13 cellular contexts compared by ENCODE assay signal in genomic region chr18:49784427-49785185, GRCh38. TPM values are rescaled to one million over a fixed set of nuclear protein-coding genes. Genes with fewer than 3 reads are reported as not detected.
DNase-seq lines count a peak whose midpoint lies in the region; ATAC-seq and TF ChIP-seq lines count a peak whose summit lies in the region.
"Had no signal": no experiment of that assay in that cellular context is flagged by ENCODE, and none has a peak within 500 bp of the region (broad histone marks: within the 10 kb centered on the region; RNA-seq: fewer than 3 reads in every experiment).

No MANE protein-coding gene starts in this region.

- H3K36me3 ChIP-seq in KMS-11 (ENCODE audit: insufficient read depth), result no peaks in the 10 kb centered on the region

- H2AFZ ChIP-seq in KMS-11 (ENCODE audit: low read depth), result no peak overlapping the region

- H3K4me1 Mint-ChIP-seq in central memory CD8-positive, alpha-beta T cell, result peaks cover 57% of the 10 kb centered on the region
- H3K4me1 Mint-ChIP-seq: nephron progenitor cell had no signal

- no peaks in the 10 kb centered on the region for H3K27me3 ChIP-seq in KMS-11 (ENCODE audit: insufficient read depth, low read depth)
- H3K27me3 ChIP-seq: testis had no signal

- H3K9ac ChIP-seq in KMS-11, result no peak overlapping the region

- no peak overlapping the region for H3K4me2 ChIP-seq in KMS-11

- in situ Hi-C loops in G401 (cut with HindIII; ENCODE audit: low sequenced_read_pairs), result no loop called here

- H3K79me2 ChIP-seq in KMS-11 (ENCODE audit: insufficient read depth, low read depth), result no peaks in the 10 kb centered on the region

- H3K27ac ChIP-seq in KMS-11, result no peak overlapping the region
- H3K27ac ChIP-seq: testis had no signal

- TF ChIP-seq CTCF in KMS-11 (conservative IDR thresholded peaks at IDR 0.05; ENCODE audit: low read depth, low read length), result peak; percentile 59

- H3K4me3 ChIP-seq in KMS-11 (IDR thresholded peaks at IDR 0.05; ENCODE audit: insufficient read depth, low read depth, low read length), result no peak overlapping the region
- H3K4me3 ChIP-seq: testis had no signal

- ATAC-seq in central memory CD8-positive, alpha-beta T cell (replicated peaks; ENCODE audit: extremely low read depth, poor library complexity, severe bottlenecking), result no peak
- no peak for ATAC-seq in HG03354 (IDR thresholded peaks at IDR 0.05; ENCODE audit: poor library complexity, severe bottlenecking, unreplicated experiment)
- ATAC-seq in GM21367 (IDR thresholded peaks at IDR 0.05; ENCODE audit: unreplicated experiment), result no peak

- H3K27ac Mint-ChIP-seq in central memory CD8-positive, alpha-beta T cell (ENCODE audit: low read depth), result peak overlapping the region; percentile 82
- H3K27ac Mint-ChIP-seq: nephron progenitor cell had no signal

- H3K36me3 Mint-ChIP-seq in central memory CD8-positive, alpha-beta T cell (ENCODE audit: insufficient read depth), result peaks cover 21% of the 10 kb centered on the region

- peak overlapping the region; percentile 32 for H3K4me3 Mint-ChIP-seq in central memory CD8-positive, alpha-beta T cell
- H3K4me3 Mint-ChIP-seq: nephron progenitor cell had no signal

- DNase-seq in G401 (ENCODE audit: low spot score) (peak; percentile 16), myocyte (ENCODE audit: low read depth) (peak; percentile 34), activated T-cell treated with anti-CD3 and anti-CD28 coated beads for 4 hours (no peak)
- DNase-seq in central memory CD8-positive, alpha-beta T cell (ENCODE audit: low spot score in 2 of 2), result no peak
- DNase-seq: cortex of kidney; NCI-H510A treated with DMSO at 0.1 percent for 48 hours; nephron progenitor cell; stimulated activated CD4-positive, alpha-beta T cell treated with anti-CD3 and anti-CD28 coated beads, Interleukin-1b, Interleukin-23, amount 100 ng/mL, for 48 hours; T-helper 1 cell; testis had no signal

- no peaks in the 10 kb centered on the region for H4K20me1 ChIP-seq in KMS-11 (ENCODE audit: insufficient read depth)

- H3K4me1 ChIP-seq in KMS-11 (ENCODE audit: low read depth, poor library complexity, severe bottlenecking), result peaks cover 19% of the 10 kb centered on the region
- H3K4me1 ChIP-seq: testis had no signal

- no peaks in the 10 kb centered on the region for H3K27me3 Mint-ChIP-seq in central memory CD8-positive, alpha-beta T cell

- no peaks in the 10 kb centered on the region for H3K9me3 Mint-ChIP-seq in central memory CD8-positive, alpha-beta T cell
- H3K9me3 Mint-ChIP-seq: nephron progenitor cell had no signal

RNA-seq across cellular contexts. Expression of gene ACAA2, which starts 28.7 kb away (rescaled TPM):
- total RNA-seq in G401 (2014; rRNA removed; shearing (Covaris generic)), result 152 and 157 TPM in 2 replicates
- 121 and 137 TPM in 2 replicates for total RNA-seq in myocyte
- polyA plus RNA-seq in myocyte (2012), result 87.1 TPM

Comparison
In these comparisons a context has a peak if more than half of its experiments do, and no peak if none do; other contexts are left out.
1. DNase-seq: peak in G401 (single experiment) and myocyte (single experiment); none in central memory CD8-positive, alpha-beta T cell (0 of 2) and activated T-cell treated with anti-CD3 and anti-CD28 coated beads for 4 hours (single experiment).